In the genomic region with DNA sequence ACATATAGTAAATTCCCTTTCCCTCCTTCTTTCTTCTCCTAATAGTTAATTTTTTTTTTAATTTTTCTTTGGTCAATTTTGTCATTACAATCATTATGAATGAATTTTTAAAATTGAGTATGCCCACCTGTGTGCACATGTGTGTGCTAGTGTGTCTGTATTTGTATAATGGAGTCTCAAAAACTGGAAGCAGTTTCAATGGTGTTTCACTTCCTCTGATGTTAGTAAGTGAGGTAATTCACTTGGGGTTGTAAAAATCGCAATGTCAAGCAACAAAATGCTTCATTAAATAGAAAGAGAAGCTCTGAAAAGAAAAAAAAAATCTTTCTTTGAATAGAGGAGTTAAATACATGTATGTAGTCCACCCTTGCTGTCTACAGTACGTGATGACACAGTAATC, we compare ENCODE assay signal across 12 cellular contexts.
DNase-seq lines count a peak whose midpoint lies in the region; TF ChIP-seq lines count a peak whose summit lies in the region.
"Had no signal": no experiment of that assay in that cellular context is flagged by ENCODE, and none has a peak within 500 bp of the region (broad histone marks: within the 10 kb centered on the region; RNA-seq: fewer than 3 reads in every experiment).

No MANE protein-coding gene starts in this region.

- intact Hi-C loops in cardiac septum (cut with DNase I): no loop called here

- TF ChIP-seq CTCF in RWPE1 (conservative IDR thresholded peaks at IDR 0.05; ENCODE audit: low read depth): no peak

- peak; percentile 1 for DNase-seq in NOMO-1 treated with DMSO at 0.1 percent for 48 hours (lab: John Stamatoyannopoulos, UW; ENCODE audit: unreplicated experiment)
- DNase-seq in NOMO-1 treated with dmso at 0.1 percent for 144 hours (lab: John Stamatoyannopoulos, UW; ENCODE audit: unreplicated experiment): no peak
- peak; percentile 21 for DNase-seq in NAMALWA (ENCODE audit: low spot score)
- peak; percentile 13 for DNase-seq in OCI-M1 (lab: John Stamatoyannopoulos, UW)
- peak; percentile 3 for DNase-seq in retina
- DNase-seq in activated CD4-positive, alpha-beta T cell treated with anti-CD3 and anti-CD28 coated beads, Interleukin-2, amount 50 U/mL, for 48 hours: no peak
- no peak for DNase-seq in RWPE1 (ENCODE audit: low spot score)
- DNase-seq in cardiac septum (ENCODE audit: low spot score): no peak
- DNase-seq: ACHN; CD4-positive, CD25-positive, alpha-beta regulatory T cell had no signal

- CTCF ChIA-PET in RWPE1 (lab: Yijun Ruan, JAX): no interaction called here

- POLR2A ChIA-PET in RWPE1 (lab: Yijun Ruan, JAX; ENCODE audit: low non-redundant PET): no interaction called here

- H3K27ac ChIP-seq in RWPE1: no peak overlapping the region
- H3K27ac ChIP-seq: BLaER1 treated with 17β-estradiol and CSF1 and Interleukin-3, amounts not matched to agents 10 nM and 100 nM; HL-60 had no signal

Comparison
In these comparisons a context has a peak if more than half of its experiments do, and no peak if none do; other contexts are left out.
1. DNase-seq: peak in NOMO-1 treated with DMSO at 0.1 percent for 48 hours (single experiment), NAMALWA (single experiment), OCI-M1 (single experiment) and retina (single experiment); none in NOMO-1 treated with dmso at 0.1 percent for 144 hours (single experiment), activated CD4-positive, alpha-beta T cell treated with anti-CD3 and anti-CD28 coated beads, Interleukin-2, amount 50 U/mL, for 48 hours (0 of 2), RWPE1 (single experiment) and cardiac septum (single experiment).